Comparison of ENCODE assay signal across 27 cellular contexts in the genomic region with DNA sequence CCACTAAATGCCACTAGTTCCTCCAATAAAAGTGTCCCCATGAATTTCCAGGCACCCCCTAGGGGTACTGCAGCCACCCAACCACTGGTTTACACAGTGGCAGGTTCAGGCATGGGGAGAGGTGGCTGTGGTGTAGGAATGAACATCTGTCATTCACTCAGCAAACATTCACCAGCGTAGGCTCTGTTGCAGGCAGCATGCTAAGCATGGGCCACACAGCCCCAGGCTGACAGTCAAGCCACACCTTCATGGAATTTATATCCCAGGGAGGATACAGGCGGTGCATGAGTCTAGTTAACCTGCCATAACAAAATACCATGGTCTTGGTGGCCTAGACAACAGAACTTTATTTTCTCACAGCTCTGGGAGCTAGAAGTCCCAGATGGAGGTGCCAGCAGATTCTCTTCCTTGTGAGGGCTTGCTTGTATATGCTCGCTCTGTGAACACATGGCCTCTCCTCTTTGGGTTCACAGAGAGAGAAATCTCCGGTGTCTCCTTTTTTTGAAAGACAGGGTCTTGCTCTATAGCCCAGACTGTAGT.
"Had no signal": no experiment of that assay in that cellular context is flagged by ENCODE, and none has a peak within 500 bp of the region (broad histone marks: within the 10 kb centered on the region; RNA-seq: fewer than 3 reads in every experiment).

No MANE protein-coding gene starts in this region.

- DNase-seq: cerebellar nuclear complex; effector memory CD8-positive, alpha-beta T cell; esophagus squamous epithelium; foreskin fibroblast; immature natural killer cell; kidney; left cardiac atrium; left ventricle myocardium superior; mesendoderm; mucosa of descending colon; natural killer cell; nucleus accumbens; ovary; retina; sigmoid colon; stimulated activated CD4-positive, alpha-beta T cell treated with anti-CD3 and anti-CD28 coated beads, Interleukin-2, amount 100 ng/mL, for 24 hours; stimulated activated CD4-positive, alpha-beta T cell treated with anti-CD3 and anti-CD28 coated beads, Interleukin-4, amount 100 ng/mL, for 4 hours; stimulated activated naive CD4-positive, alpha-beta T cell; thyroid gland; upper lobe of left lung; uterus had no signal

- H3K36me3 ChIP-seq: gastroesophageal sphincter, ovary, sigmoid colon, suprapubic skin, thyroid gland, upper lobe of left lung, uterus had no signal

- H3K4me3 ChIP-seq: esophagus squamous epithelium, gastroesophageal sphincter, lung, mucosa of descending colon, ovary, sigmoid colon, skin epidermis, suprapubic skin, thyroid gland, upper lobe of left lung, uterus had no signal

- H3K4me1 ChIP-seq: suprapubic skin, upper lobe of left lung, uterus had no signal

- ATAC-seq: effector memory CD8-positive, alpha-beta T cell; gastroesophageal sphincter; mucosa of descending colon; natural killer cell had no signal

- H3K9me3 ChIP-seq: mucosa of descending colon, ovary, thyroid gland, uterus had no signal

- H3K27ac ChIP-seq: epithelial cell of prostate, esophagus squamous epithelium, gastroesophageal sphincter, ovary, skin epidermis, suprapubic skin, thyroid gland, upper lobe of left lung, uterus had no signal

- FAIRE-seq: colon, kidney had no signal

- H3K27me3 ChIP-seq: esophagus squamous epithelium, gastroesophageal sphincter, ovary, sigmoid colon, suprapubic skin, thyroid gland, upper lobe of left lung, uterus had no signal
